9 cellular contexts compared by ENCODE assay signal in genomic region chr17:9402590-9403199, GRCh38.
DNase-seq lines count a peak whose midpoint lies in the region; ATAC-seq and TF ChIP-seq lines count a peak whose summit lies in the region.
"Had no signal": no experiment of that assay in that cellular context is flagged by ENCODE, and none has a peak within 500 bp of the region (broad histone marks: within the 10 kb centered on the region; RNA-seq: fewer than 3 reads in every experiment).

No MANE protein-coding gene starts in this region.

- no peak overlapping the region for H4K91ac ChIP-seq in H9 (ENCODE audit: insufficient read length, low read depth, low read length)

- H2BK12ac ChIP-seq in H9 (ENCODE audit: insufficient read length, low read depth, low read length), result no peak overlapping the region

- no peak overlapping the region for H2AFZ ChIP-seq in H9 (ENCODE audit: low read length)

- H3K27me3 Mint-ChIP-seq in CD4-positive, alpha-beta memory T cell, result no peaks in the 10 kb centered on the region
- no peaks in the 10 kb centered on the region for H3K27me3 Mint-ChIP-seq in H9 (ENCODE audit: low read depth)

- no peaks in the 10 kb centered on the region for H3K27me3 ChIP-seq in CD4-positive, alpha-beta memory T cell (ENCODE audit: insufficient read depth, low read length)
- H3K27me3 ChIP-seq in H9 (ENCODE audit: insufficient read depth, low read length), result no peaks in the 10 kb centered on the region
- no peaks in the 10 kb centered on the region for H3K27me3 ChIP-seq in gastrocnemius medialis

- H3K9ac ChIP-seq in H9 (ENCODE audit: extremely low read depth, insufficient read length, low read length), result no peak overlapping the region

- peak in 3 of 5 donors; percentile 6 to 31 (median 8) for DNase-seq in CD4-positive, alpha-beta memory T cell
- DNase-seq in H9 (peak; percentile 67), SHP77 treated with DMSO at 0.1 percent for 48 hours (lab: John Stamatoyannopoulos, UW) (peak; percentile 42), epithelial cell of esophagus (ENCODE audit: low read depth) (peak; percentile 63), gastrocnemius medialis (no peak), activated gamma-delta T cell (lab: John Stamatoyannopoulos, UW) (no peak)

- peaks cover 0 to 3% (median under 1%) of the 10 kb centered on the region in 4 donors for H3K4me1 Mint-ChIP-seq in CD4-positive, alpha-beta memory T cell
- H3K4me1 Mint-ChIP-seq in H9, result peaks cover 12 to 13% of the 10 kb centered on the region in 2 experiments

- H4K8ac ChIP-seq in H9 (replicated peaks; ENCODE audit: insufficient read length, low read depth, low read length), result no peak overlapping the region

- H4K5ac ChIP-seq in H9 (ENCODE audit: insufficient read length, low read depth, low read length), result no peak overlapping the region

- no peak overlapping the region for H3K14ac ChIP-seq in H9 (ENCODE audit: insufficient read depth, low read length)

- H3T11ph ChIP-seq in H9 (ENCODE audit: low read length), result no peak overlapping the region

- no peak overlapping the region for H2BK15ac ChIP-seq in H9 (ENCODE audit: low read depth, low read length)

- H3K23ac ChIP-seq in H9 (ENCODE audit: insufficient read length, low read depth, low read length), result no peak overlapping the region

- intact Hi-C loops in CD4-positive, alpha-beta memory T cell (cut with micrococcal nuclease), result loop anchor here (1.0 kb wide), 1 partner anchor 120 kb away; no protein-coding TSS in a partner anchor
- intact Hi-C loops in gastrocnemius medialis (cut with DNase I; ENCODE audit: low total_unique reads), result no loop called here

- no peak overlapping the region for H3K4ac ChIP-seq in H9 (ENCODE audit: low read depth, low read length)

- no peak overlapping the region for H2BK20ac ChIP-seq in H9 (ENCODE audit: low read depth, low read length, poor library complexity, severe bottlenecking)

- H3K18ac ChIP-seq in H9 (ENCODE audit: insufficient read length, low read depth, low read length), result no peak overlapping the region

- no peak for TF ChIP-seq POLR2A in gastrocnemius medialis (IDR thresholded peaks at IDR 0.05)

- H3K27ac ChIP-seq in CD4-positive, alpha-beta memory T cell (ENCODE audit: low read depth, low read length), result no peak overlapping the region
- H3K27ac ChIP-seq in H9 (ENCODE audit: insufficient read length, low read depth, low read length), result no peak overlapping the region
- no peak overlapping the region for H3K27ac ChIP-seq in gastrocnemius medialis
- H3K27ac ChIP-seq: thoracic aorta had no signal

- CTCF ChIA-PET in CD4-positive, alpha-beta memory T cell (lab: Charles Lee; ENCODE audit: partially characterized antibody), result interaction anchor here (0.6 to 1.6 kb wide), 4 partner anchors 9 to 152 kb away, joined by 3 to 7 read pairs (median 4); no protein-coding TSS in a partner anchor

- TF ChIP-seq CTCF in H9 (conservative IDR thresholded peaks at IDR 0.05), result peak; percentile 74
- peak; percentile 47 for TF ChIP-seq CTCF in epithelial cell of esophagus (IDR thresholded peaks at IDR 0.05; ENCODE audit: insufficient read depth, low read depth, low read length, missing control alignments)
- peak in 3 of 5 experiments; percentile 3 to 36 (median 22) for TF ChIP-seq CTCF in gastrocnemius medialis (IDR thresholded peaks at IDR 0.05 in 4 of 5, conservative IDR thresholded peaks at IDR 0.05 in 1 of 5)

- H3K79me2 ChIP-seq in H9 (ENCODE audit: insufficient read depth, low read length), result no peaks in the 10 kb centered on the region

- H3K9me3 ChIP-seq in CD4-positive, alpha-beta memory T cell (ENCODE audit: control insufficient read depth in 1 of 2, low read length in 2 of 2), result no peaks in the 10 kb centered on the region
- H3K9me3 ChIP-seq in H9 (ENCODE audit: control insufficient read depth, low read depth, low read length), result no peaks in the 10 kb centered on the region
- H3K9me3 ChIP-seq in gastrocnemius medialis, result no peaks in the 10 kb centered on the region
- H3K9me3 ChIP-seq: thoracic aorta had no signal

- H3K4me1 ChIP-seq in CD4-positive, alpha-beta memory T cell (ENCODE audit: insufficient read depth, low read length), result no peaks in the 10 kb centered on the region
- H3K4me1 ChIP-seq in H9 (ENCODE audit: insufficient read depth, low read length), result no peaks in the 10 kb centered on the region
- H3K4me1 ChIP-seq in gastrocnemius medialis, result peaks cover 7 to 9% of the 10 kb centered on the region in 2 donors

- H3K23me2 ChIP-seq in H9 (ENCODE audit: insufficient read length, low read depth, low read length, poor library complexity, severe bottlenecking), result no peaks in the 10 kb centered on the region

- no peaks in the 10 kb centered on the region for H4K20me1 ChIP-seq in H9 (ENCODE audit: control insufficient read depth, insufficient read depth, insufficient read length)

- WGBS in H9 (ENCODE audit: extremely low coverage, insufficient read length, low lambda C conversion rate), result no CpG with 5 or more reads among the region's 9 CpGs

- H3K79me1 ChIP-seq in H9 (ENCODE audit: insufficient read depth, low read depth, low read length, poor library complexity, severe bottlenecking), result no peaks in the 10 kb centered on the region

- no peak overlapping the region for H2BK5ac ChIP-seq in H9 (ENCODE audit: insufficient read length, low read length)

- peaks cover 6 to 17% of the 10 kb centered on the region in 2 donors for H3K36me3 Mint-ChIP-seq in CD4-positive, alpha-beta memory T cell
- no peaks in the 10 kb centered on the region; a peak in 1 of 7 replicates for H3K36me3 Mint-ChIP-seq in H9 (ENCODE audit: insufficient read depth in 1 of 3, low read depth in 3 of 3)

- H3K56ac ChIP-seq in H9 (ENCODE audit: insufficient read length, low read depth, low read length), result no peak overlapping the region

- no peak overlapping the region for H3K4me3 ChIP-seq in CD4-positive, alpha-beta memory T cell (ENCODE audit: low read length in 2 of 2)
- H3K4me3 ChIP-seq in epithelial cell of esophagus (ENCODE audit: low read length), result no peak overlapping the region
- H3K4me3 ChIP-seq in gastrocnemius medialis, result no peak overlapping the region
- H3K4me3 ChIP-seq: thoracic aorta had no signal

- no peak overlapping the region for H3K4me2 ChIP-seq in H9 (ENCODE audit: insufficient read depth, insufficient read length, low read length)

- in situ Hi-C loops in gastrocnemius medialis (cut with MboI; ENCODE audit: low sequenced_read_pairs in 4 of 4), result no loop called here

- H2BK120ac ChIP-seq in H9 (ENCODE audit: low read depth, low read length, poor library complexity, severe bottlenecking), result no peak overlapping the region

- POLR2A ChIA-PET in CD4-positive, alpha-beta memory T cell (lab: Charles Lee; ENCODE audit: partially characterized antibody), result no interaction called here

- no peak overlapping the region for H2AK5ac ChIP-seq in H9 (ENCODE audit: insufficient read length, low read length)

- H3K36me3 ChIP-seq in CD4-positive, alpha-beta memory T cell (ENCODE audit: insufficient read depth, low read length), result no peaks in the 10 kb centered on the region
- no peaks in the 10 kb centered on the region for H3K36me3 ChIP-seq in gastrocnemius medialis
- H3K36me3 ChIP-seq: thoracic aorta had no signal

- no peak overlapping the region for H3K4me3 Mint-ChIP-seq in CD4-positive, alpha-beta memory T cell
- no peak overlapping the region for H3K4me3 Mint-ChIP-seq in H9

- no peak for ATAC-seq in gastrocnemius medialis
- ATAC-seq in GM21528 (IDR thresholded peaks at IDR 0.05; ENCODE audit: low FRiP score, unreplicated experiment), result no peak
- ATAC-seq in GM19035 (IDR thresholded peaks at IDR 0.05; ENCODE audit: unreplicated experiment), result no peak

- no peaks in the 10 kb centered on the region for H3K9me3 Mint-ChIP-seq in CD4-positive, alpha-beta memory T cell
- no peaks in the 10 kb centered on the region; a peak in 2 of 5 replicates for H3K9me3 Mint-ChIP-seq in H9

- no peak overlapping the region for H3K27ac Mint-ChIP-seq in CD4-positive, alpha-beta memory T cell
- H3K27ac Mint-ChIP-seq in H9, result no peak overlapping the region

Comparison
In these comparisons a context has a peak if more than half of its experiments do, and no peak if none do; other contexts are left out.
1. DNase-seq: peak in CD4-positive, alpha-beta memory T cell (3 of 5), H9 (single experiment), SHP77 treated with DMSO at 0.1 percent for 48 hours (single experiment) and epithelial cell of esophagus (single experiment); none in gastrocnemius medialis (0 of 2) and activated gamma-delta T cell (single experiment).
2. CTCF ChIP-seq: peak in every context shown above with its lines; median percentile 74 in H9; 47 in epithelial cell of esophagus; 22 in gastrocnemius medialis.